31 cellular contexts compared by ENCODE assay signal in the genomic region with DNA sequence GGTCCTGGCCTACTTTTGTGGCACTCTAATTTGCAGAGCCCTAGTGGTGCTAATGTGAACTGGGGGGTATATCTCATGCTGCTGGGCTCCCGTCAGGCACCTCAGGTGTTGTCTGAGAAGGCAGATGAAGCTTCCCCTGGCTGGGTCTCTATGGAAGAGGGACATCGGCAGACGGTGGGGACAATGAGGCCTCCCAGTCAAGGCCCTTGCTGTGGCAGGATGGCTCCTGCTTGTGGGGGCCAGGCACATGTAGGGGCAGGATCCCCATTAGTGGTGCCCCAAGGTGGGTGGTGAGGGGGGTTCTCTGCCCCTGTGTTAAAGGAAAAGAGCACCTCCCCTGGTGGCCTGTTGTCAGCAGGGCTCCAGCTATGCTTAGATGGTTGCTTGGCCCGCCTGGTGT.
"Had no signal": no experiment of that assay in that cellular context is flagged by ENCODE, and none has a peak within 500 bp of the region (broad histone marks: within the 10 kb centered on the region; RNA-seq: fewer than 3 reads in every experiment).

No MANE protein-coding gene starts in this region.

- H3K27ac Mint-ChIP-seq: immature natural killer cell; mesothelial cell of epicardium; naive B cell; natural killer cell treated with Interleukin-12 subunit alpha and Interleukin-12 subunit beta and Interleukin-15 and Interleukin-18, amount 100 ng/mL, for 72 hours; progenitor cell of endocrine pancreas had no signal

- H3K9ac ChIP-seq: parathyroid adenoma had no signal

- ATAC-seq: left colon; lower lobe of right lung; mucosa of descending colon; natural killer cell treated with Interleukin-12 subunit alpha and Interleukin-12 subunit beta and Interleukin-15 and Interleukin-18, amount 100 ng/mL, for 72 hours; sciatic nerve; stimulated activated naive CD8-positive, alpha-beta T cell treated with anti-CD3 and anti-CD28 coated beads, Interleukin-15, amount 100 ng/mL, for 72 hours had no signal

- H3K9me3 ChIP-seq: esophagus squamous epithelium, lower lobe of right lung, mucosa of descending colon, neutrophil, right atrium auricular region, suprapubic skin, transverse colon had no signal

- H3K36me3 ChIP-seq: esophagus squamous epithelium, left ventricle myocardium inferior, lower lobe of right lung, neutrophil, right atrium auricular region, suprapubic skin, transverse colon had no signal

- DNase-seq: cerebellar nuclear complex; dorsolateral prefrontal cortex; effector CD8-positive, alpha-beta T cell; esophagus squamous epithelium; foreskin melanocyte; glutamatergic neuron; hypothalamus; immature natural killer cell; kidney glomerular epithelial cell; left colon; left ventricle myocardium inferior; lower lobe of right lung; mucosa of descending colon; naive B cell; stimulated activated CD4-positive, alpha-beta T cell treated with anti-CD3 and anti-CD28 coated beads, Interleukin-12 subunit alpha, Interleukin-12 subunit beta, amount 100 ng/mL, for 4 hours; stimulated activated CD4-positive, alpha-beta T cell treated with anti-CD3 and anti-CD28 coated beads, Interleukin-1b, Interleukin-23, amount 100 ng/mL, for 48 hours; stimulated activated CD4-positive, alpha-beta T cell treated with anti-CD3 and anti-CD28 coated beads, Interleukin-4, amount 100 ng/mL, for 1 hour; stimulated activated CD8-positive, alpha-beta memory T cell treated with anti-CD3 and anti-CD28 coated beads, Interleukin-4, amount 100 ng/mL, for 48 hours; stimulated activated naive CD4-positive, alpha-beta T cell; stimulated activated naive CD8-positive, alpha-beta T cell treated with anti-CD3 and anti-CD28 coated beads, Interleukin-15, amount 100 ng/mL, for 72 hours; transverse colon had no signal

- H3K79me2 ChIP-seq: parathyroid adenoma had no signal

- H3K4me1 Mint-ChIP-seq: immature natural killer cell; stimulated activated naive CD8-positive, alpha-beta T cell treated with anti-CD3 and anti-CD28 coated beads, Interleukin-15, amount 100 ng/mL, for 72 hours had no signal

- H3K9me3 Mint-ChIP-seq: immature natural killer cell; natural killer cell treated with Interleukin-12 subunit alpha and Interleukin-12 subunit beta and Interleukin-15 and Interleukin-18, amount 100 ng/mL, for 72 hours had no signal

- H3K4me2 ChIP-seq: smooth muscle cell had no signal

- H2AFZ ChIP-seq: parathyroid adenoma had no signal

- H3K36me3 Mint-ChIP-seq: immature natural killer cell; natural killer cell treated with Interleukin-12 subunit alpha and Interleukin-12 subunit beta and Interleukin-15 and Interleukin-18, amount 100 ng/mL, for 72 hours had no signal

- H3K4me3 ChIP-seq: dorsolateral prefrontal cortex, esophagus squamous epithelium, left ventricle myocardium inferior, lower lobe of right lung, mucosa of descending colon, right atrium auricular region, smooth muscle cell, suprapubic skin, transverse colon had no signal

- H3K27ac ChIP-seq: dorsolateral prefrontal cortex, esophagus squamous epithelium, left ventricle myocardium inferior, lower lobe of right lung, neutrophil, parathyroid adenoma, right atrium auricular region, suprapubic skin, transverse colon had no signal

- H3K27me3 ChIP-seq: right atrium auricular region, transverse colon had no signal

- H3K4me3 Mint-ChIP-seq: immature natural killer cell; mesothelial cell of epicardium; natural killer cell treated with Interleukin-12 subunit alpha and Interleukin-12 subunit beta and Interleukin-15 and Interleukin-18, amount 100 ng/mL, for 72 hours; neural crest cell; stimulated activated naive CD8-positive, alpha-beta T cell treated with anti-CD3 and anti-CD28 coated beads, Interleukin-15, amount 100 ng/mL, for 72 hours had no signal

- H3K4me1 ChIP-seq: esophagus squamous epithelium, lower lobe of right lung, parathyroid adenoma, suprapubic skin, transverse colon had no signal
